9 cellular contexts compared by ENCODE assay signal in genomic region chr3:48240000-48240710, GRCh38. TPM values are rescaled to one million over a fixed set of nuclear protein-coding genes. Genes with fewer than 3 reads are reported as not detected.
DNase-seq lines count a peak whose midpoint lies in the region; ATAC-seq and TF ChIP-seq lines count a peak whose summit lies in the region.
"Had no signal": no experiment of that assay in that cellular context is flagged by ENCODE, and none has a peak within 500 bp of the region (broad histone marks: within the 10 kb centered on the region; RNA-seq: fewer than 3 reads in every experiment).

No MANE protein-coding gene starts in this region.

- peaks cover 32% of the 10 kb centered on the region for H4K20me1 ChIP-seq in GM23338 (replicated peaks; ENCODE audit: insufficient read depth)
- H4K20me1 ChIP-seq in OCI-LY3 (ENCODE audit: insufficient read depth, low read length) = peaks cover 2% of the 10 kb centered on the region

- peak overlapping the region; percentile 73 for H3K4me2 ChIP-seq in GM23338
- peak overlapping the region; percentile 54 for H3K4me2 ChIP-seq in OCI-LY3 (ENCODE audit: low read length)

- 90% methylated on average over 15 of the region's 15 CpGs for WGBS in sigmoid colon, 2 donors

- TF ChIP-seq EP300 in sigmoid colon (IDR thresholded peaks at IDR 0.05) = no peak

- H3K36me3 ChIP-seq in GM23338 (ENCODE audit: insufficient read depth) (peaks cover 15% of the 10 kb centered on the region), OCI-LY3 (replicated peaks; ENCODE audit: low read depth, low read length) (peaks cover 19% of the 10 kb centered on the region), sigmoid colon (no peaks in the 10 kb centered on the region)

- no peaks in the 10 kb centered on the region for H3K9me3 Mint-ChIP-seq in GM23338
- no peaks in the 10 kb centered on the region for H3K9me3 Mint-ChIP-seq in endothelial cell (ENCODE audit: unreplicated experiment)

- H3K9ac ChIP-seq in OCI-LY3 (ENCODE audit: low read length) = no peak overlapping the region

- peak; percentile 61 for ATAC-seq in GM23338

- peak; percentile 91 for DNase-seq in GM23338 (ENCODE audit: low spot score)
- DNase-seq in endothelial cell (ENCODE audit: low spot score) = peak; percentile 16
- peak; percentile 52 for DNase-seq in sigmoid colon
- no peak for DNase-seq in superior temporal gyrus (ENCODE audit: extremely low spot score)
- DNase-seq in nucleus accumbens (lab: John Stamatoyannopoulos, UW) = no peak
- DNase-seq in activated CD4-positive, alpha-beta T cell treated with anti-CD3 and anti-CD28 coated beads for 48 hours = no peak
- no peak for DNase-seq in kidney glomerular epithelial cell (lab: John Stamatoyannopoulos, UW)

- H3K9me3 ChIP-seq in OCI-LY3 (ENCODE audit: insufficient read depth, low read length) (no peaks in the 10 kb centered on the region), sigmoid colon (no peaks in the 10 kb centered on the region)

- H3K36me3 Mint-ChIP-seq in GM23338 (ENCODE audit: low read depth) (peaks cover 30% of the 10 kb centered on the region), endothelial cell (ENCODE audit: low read depth, unreplicated experiment) (no peaks in the 10 kb centered on the region)

- peaks cover 28% of the 10 kb centered on the region for H3K4me1 Mint-ChIP-seq in GM23338
- H3K4me1 Mint-ChIP-seq in endothelial cell (ENCODE audit: unreplicated experiment) = peaks cover 14% of the 10 kb centered on the region

- H3K27me3 ChIP-seq in GM23338 (ENCODE audit: insufficient read depth) = no peaks in the 10 kb centered on the region
- no peaks in the 10 kb centered on the region for H3K27me3 ChIP-seq in OCI-LY3 (ENCODE audit: low read depth, low read length)
- no peaks in the 10 kb centered on the region for H3K27me3 ChIP-seq in sigmoid colon

- intact Hi-C loops in sigmoid colon (cut with DNase I) = loop anchor here (2.0 kb wide), 1 partner anchor 51 kb away; the partner anchor contains the start of gene CDC25A

- TF ChIP-seq CTCF in GM23338 (conservative IDR thresholded peaks at IDR 0.05; ENCODE audit: low read depth in 2 of 2) (no peak), OCI-LY3 (IDR thresholded peaks at IDR 0.05; ENCODE audit: low read depth, low read length) (no peak), endothelial cell (IDR thresholded peaks at IDR 0.05; ENCODE audit: unreplicated experiment) (no peak), sigmoid colon (IDR thresholded peaks at IDR 0.05) (no peak)

- peak overlapping the region; percentile 100 for H3K27ac ChIP-seq in GM23338 (ENCODE audit: low read depth)
- H3K27ac ChIP-seq in OCI-LY3 (ENCODE audit: low read length) = 0 out of 2 replicates have a peak overlapping the region, but pooled peaks have one; percentile 74
- H3K27ac ChIP-seq in sigmoid colon = peak overlapping the region; percentile 87 to 89 (median 88)

- H3K27ac Mint-ChIP-seq in GM23338 = peak overlapping the region; percentile 99
- H3K27ac Mint-ChIP-seq in endothelial cell (ENCODE audit: unreplicated experiment) = peak overlapping the region; percentile 70

- peak overlapping the region; percentile 92 for H3K4me3 Mint-ChIP-seq in GM23338
- H3K4me3 Mint-ChIP-seq in endothelial cell (ENCODE audit: unreplicated experiment) = peak overlapping the region; percentile 94

- H3K79me2 ChIP-seq in GM23338 (replicated peaks; ENCODE audit: insufficient read depth) (peaks cover 43% of the 10 kb centered on the region), OCI-LY3 (ENCODE audit: low read length) (peaks cover 37% of the 10 kb centered on the region)

- no peaks in the 10 kb centered on the region for H3K9me2 ChIP-seq in GM23338 (ENCODE audit: insufficient read depth)

- H3K4me3 ChIP-seq in GM23338 (peak overlapping the region; percentile 97), OCI-LY3 (ENCODE audit: low read length) (peak overlapping the region; percentile 79), sigmoid colon (peak overlapping the region in 3 of 4 donors; percentile 73 to 83 (median 80))

- H3K27me3 Mint-ChIP-seq in GM23338 (ENCODE audit: insufficient read depth, low read depth, poor library complexity) (peaks cover 6% of the 10 kb centered on the region), endothelial cell (ENCODE audit: unreplicated experiment) (peaks cover 3% of the 10 kb centered on the region)

- H3K4me1 ChIP-seq in GM23338 (ENCODE audit: insufficient read depth) (peaks cover 42% of the 10 kb centered on the region), OCI-LY3 (ENCODE audit: low read length) (peaks cover 47% of the 10 kb centered on the region), sigmoid colon (peaks cover 0 to 23% (median 18%) of the 10 kb centered on the region in 4 donors)

- peaks cover 11% of the 10 kb centered on the region for H3F3A ChIP-seq in GM23338 (replicated peaks; ENCODE audit: low read depth)

- no peak for TF ChIP-seq POLR2A in sigmoid colon (IDR thresholded peaks at IDR 0.05)

- H2AFZ ChIP-seq in GM23338 (peak overlapping the region; percentile 2; the same call in 1 of the 2 replicates), OCI-LY3 (ENCODE audit: low read depth, low read length) (peak overlapping the region; percentile 69)

TF ChIP-seq in GM23338, 12 proteins besides CTCF, POLR2A, EP300 and RAD21:
- TF ChIP-seq NANOG (IDR thresholded peaks at IDR 0.05; ENCODE audit: borderline replicate concordance) (peak; percentile 66; the same call in 1 of the 2 replicates), ZNF331 (CRISPR knock-in tag; IDR thresholded peaks at IDR 0.05; ENCODE audit: low read depth) (no peak), POLR2AphosphoS5 (IDR thresholded peaks at IDR 0.05; ENCODE audit: low read depth) (0 out of 2 replicates have a peak, but pooled peaks have one; percentile 30)

RNA-seq across cellular contexts. Expression of gene ZNF589, which starts 0.7 kb away (rescaled TPM):
- total RNA-seq in GM23338 (2014; rRNA removed; shearing (Covaris generic)) = 106 and 115 TPM in 2 replicates
- 32.1 and 36.3 TPM in 2 replicates for polyA plus RNA-seq in GM23338 (2016; fragmentation: Nextera tagmentation; extraction: Ambion mirVana)
- total RNA-seq in endothelial cell (ENCODE audit: unreplicated experiment) = 22.0 TPM
- total RNA-seq in sigmoid colon = 10 to 100 TPM in 2 of 4 donors, 1 to 10 TPM in 2; 5.7 to 24.1 (median 10.8) TPM
- polyA plus RNA-seq in sigmoid colon = 1 to 10 TPM; 1.2 to 8.1 (median 1.8) TPM

RNA-seq across cellular contexts. Expression of gene CAMP, which starts 16.9 kb away (rescaled TPM):
- not detected in 2 replicates for total RNA-seq in GM23338 (2014; rRNA removed; shearing (Covaris generic))
- polyA plus RNA-seq in GM23338 (2016; fragmentation: Nextera tagmentation; extraction: Ambion mirVana) (not detected in 2 replicates), sigmoid colon (1 to 10 TPM in 1 of 3 donors, not detected in 2; 1.2 TPM)
- total RNA-seq in endothelial cell (ENCODE audit: unreplicated experiment) (not detected), sigmoid colon (1 to 10 TPM in 1 of 4 donors, not detected in 3; 1.1 TPM)
- total RNA-seq: urinary bladder had no signal

RNA-seq across cellular contexts. Expression of gene CDC25A, which starts 51.9 kb away (rescaled TPM):
- total RNA-seq in GM23338 (2014; rRNA removed; shearing (Covaris generic)) = 126 and 131 TPM in 2 replicates
- polyA plus RNA-seq in GM23338 (2016; fragmentation: Nextera tagmentation; extraction: Ambion mirVana) (15.2 and 17.7 TPM in 2 replicates), sigmoid colon (1 to 10 TPM; 1.2 to 8.1 (median 3.9) TPM)
- total RNA-seq in endothelial cell (ENCODE audit: unreplicated experiment) (14.8 TPM), sigmoid colon (1 to 10 TPM in 1 of 4 donors, under 1 TPM in 2, not detected in 1; 0.27 to 3.9 (median 0.28) TPM)

Comparison
In these comparisons a context has a peak if more than half of its experiments do, and no peak if none do; other contexts are left out.
1. DNase-seq: peak in GM23338 (single experiment), endothelial cell (single experiment) and sigmoid colon (single experiment); none in superior temporal gyrus (single experiment), nucleus accumbens (0 of 56), activated CD4-positive, alpha-beta T cell treated with anti-CD3 and anti-CD28 coated beads for 48 hours (single experiment) and kidney glomerular epithelial cell (single experiment).
2. Peak in every context shown above with its lines, with median percentiles within 50 percentile points of each other: H3K27ac ChIP-seq and H3K4me3 ChIP-seq.